ENCODE assay signal across 9 cellular contexts in the genomic region with DNA sequence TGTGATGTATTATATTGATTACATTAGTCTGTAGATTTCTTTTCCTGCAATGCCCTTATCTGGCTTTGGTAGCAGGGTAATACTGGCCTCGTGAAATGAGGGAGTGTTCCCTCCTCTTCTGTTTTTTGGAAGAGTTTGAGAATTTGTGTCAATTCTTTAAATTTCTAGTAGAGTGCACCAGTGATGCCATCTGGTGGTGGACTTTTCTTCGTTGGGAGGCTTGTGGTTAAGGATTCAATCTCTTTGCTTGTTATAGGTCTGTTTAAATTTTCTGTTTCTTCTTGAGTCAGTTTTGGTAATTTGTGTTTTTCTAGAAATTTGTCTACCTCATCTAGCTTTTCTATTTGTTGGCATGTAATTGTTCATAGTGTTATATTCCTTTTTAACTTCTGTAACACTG. TPM values are rescaled to one million over a fixed set of nuclear protein-coding genes. Genes with fewer than 3 reads are reported as not detected.
DNase-seq lines count a peak whose midpoint lies in the region; ATAC-seq, FAIRE-seq and TF ChIP-seq lines count a peak whose summit lies in the region.
"Had no signal": no experiment of that assay in that cellular context is flagged by ENCODE, and none has a peak within 500 bp of the region (broad histone marks: within the 10 kb centered on the region; RNA-seq: fewer than 3 reads in every experiment).

No MANE protein-coding gene starts in this region.

- H3K4me3 Mint-ChIP-seq in CD14-positive monocyte, result no peak overlapping the region
- no peak overlapping the region for H3K4me3 Mint-ChIP-seq in effector memory CD8-positive, alpha-beta T cell
- H3K4me3 Mint-ChIP-seq in stimulated activated naive B cell treated with anti-CD40 and anti-IgM and Interleukin-4, amounts not matched to agents 10 μg/mL and 1 μg/mL and 100 μg/mL, for 72 hours, result no peak overlapping the region

- H3K79me1 ChIP-seq in mesenchymal stem cell (replicated peaks; ENCODE audit: low read length, poor library complexity, severe bottlenecking), result no peaks in the 10 kb centered on the region

- no peak overlapping the region for H3K14ac ChIP-seq in mesenchymal stem cell (ENCODE audit: low read length in 2 of 2)

- H3K27ac Mint-ChIP-seq in CD14-positive monocyte, result no peak overlapping the region
- peak overlapping the region in 1 of 2 donors; percentile 12 for H3K27ac Mint-ChIP-seq in effector memory CD8-positive, alpha-beta T cell
- H3K27ac Mint-ChIP-seq in stimulated activated naive B cell treated with anti-CD40 and anti-IgM and Interleukin-4, amounts not matched to agents 10 μg/mL and 1 μg/mL and 100 μg/mL, for 72 hours, result no peak overlapping the region

- peak; percentile 85 for FAIRE-seq in GM18507 (lab: Jason Lieb, UNC)

- H2AFZ ChIP-seq in mesenchymal stem cell (ENCODE audit: low read depth, low read length), result no peak overlapping the region

- peaks cover 32% of the 10 kb centered on the region for H3K4me1 Mint-ChIP-seq in CD14-positive monocyte
- no peaks in the 10 kb centered on the region for H3K4me1 Mint-ChIP-seq in effector memory CD8-positive, alpha-beta T cell (ENCODE audit: low read depth in 2 of 2)
- peaks cover 2 to 9% of the 10 kb centered on the region in 2 donors for H3K4me1 Mint-ChIP-seq in stimulated activated naive B cell treated with anti-CD40 and anti-IgM and Interleukin-4, amounts not matched to agents 10 μg/mL and 1 μg/mL and 100 μg/mL, for 72 hours

- H3K4me2 ChIP-seq in mesenchymal stem cell (ENCODE audit: low read length, poor library complexity, severe bottlenecking), result no peak overlapping the region

- CTCF ChIA-PET in RWPE1 (lab: Yijun Ruan, JAX), result interaction anchor here (0.6 to 0.9 kb wide), 4 partner anchors 53 to 72 kb away, joined by 3 to 6 read pairs (median 3); partner anchors contain the start of gene ARSA

- H3K27me3 Mint-ChIP-seq in CD14-positive monocyte (ENCODE audit: low read depth in 3 of 3), result peaks cover 0 to 3% (median 2%) of the 10 kb centered on the region in 3 donors
- peaks cover 20 to 46% of the 10 kb centered on the region in 2 donors for H3K27me3 Mint-ChIP-seq in effector memory CD8-positive, alpha-beta T cell
- H3K27me3 Mint-ChIP-seq in stimulated activated naive B cell treated with anti-CD40 and anti-IgM and Interleukin-4, amounts not matched to agents 10 μg/mL and 1 μg/mL and 100 μg/mL, for 72 hours, result peaks cover 0 to 13% of the 10 kb centered on the region in 2 donors

- DNase-seq in CD14-positive monocyte (ENCODE audit: low spot score) (peak; percentile 26), GM18507 (ENCODE audit: extremely low spot score, insufficient read length, low read depth) (no peak), RWPE1 (ENCODE audit: low spot score) (no peak), sciatic nerve (ENCODE audit: low spot score) (peak; percentile 48), mesenchymal stem cell (no peak), SW480 (ENCODE audit: low spot score) (no peak)
- peak; percentile 23 to 36 (median 29) for DNase-seq in effector memory CD8-positive, alpha-beta T cell
- no peak for DNase-seq in stimulated activated naive B cell treated with anti-CD40 and anti-IgM and Interleukin-4, amounts not matched to agents 10 μg/mL and 1 μg/mL and 100 μg/mL, for 72 hours

- no peak overlapping the region for H2BK5ac ChIP-seq in mesenchymal stem cell (ENCODE audit: low read depth, low read length, poor library complexity, severe bottlenecking)

- H3K27ac ChIP-seq in RWPE1 (no peak overlapping the region), mesenchymal stem cell (ENCODE audit: low read length, poor library complexity, severe bottlenecking) (no peak overlapping the region)

- no peak overlapping the region for H3K23ac ChIP-seq in mesenchymal stem cell (ENCODE audit: low read length in 2 of 2)

- H3K4me3 ChIP-seq in mesenchymal stem cell (ENCODE audit: insufficient read depth in 1 of 2, low read depth in 1 of 2, low read length in 2 of 2), result no peak overlapping the region
- H3K4me3 ChIP-seq: lung had no signal

- TF ChIP-seq CTCF in CD14-positive monocyte (IDR thresholded peaks at IDR 0.05), result peak; percentile 67
- TF ChIP-seq CTCF in RWPE1 (conservative IDR thresholded peaks at IDR 0.05; ENCODE audit: low read depth), result peak; percentile 77

- H3K4me1 ChIP-seq in mesenchymal stem cell (ENCODE audit: control insufficient read depth, insufficient read depth, low read depth, low read length), result peaks cover under 1% of the 10 kb centered on the region

- H3K18ac ChIP-seq in mesenchymal stem cell (ENCODE audit: low read depth in 1 of 2, low read length in 2 of 2), result no peak overlapping the region

- POLR2A ChIA-PET in RWPE1 (lab: Yijun Ruan, JAX; ENCODE audit: low non-redundant PET), result no interaction called here

- no peaks in the 10 kb centered on the region for H3K36me3 Mint-ChIP-seq in CD14-positive monocyte
- H3K36me3 Mint-ChIP-seq in effector memory CD8-positive, alpha-beta T cell (ENCODE audit: insufficient read depth), result no peaks in the 10 kb centered on the region
- no peaks in the 10 kb centered on the region for H3K36me3 Mint-ChIP-seq in stimulated activated naive B cell treated with anti-CD40 and anti-IgM and Interleukin-4, amounts not matched to agents 10 μg/mL and 1 μg/mL and 100 μg/mL, for 72 hours

- no peak overlapping the region for H2BK120ac ChIP-seq in mesenchymal stem cell (ENCODE audit: low read depth, low read length)

- H3K4ac ChIP-seq in mesenchymal stem cell (ENCODE audit: low read depth in 1 of 2, low read length in 2 of 2), result no peak overlapping the region

- H4K91ac ChIP-seq in mesenchymal stem cell (ENCODE audit: low read length), result no peak overlapping the region

- WGBS in mesenchymal stem cell, result 10% methylated on average over 2 of the region's 2 CpGs

- intact Hi-C loops in CD14-positive monocyte (cut with micrococcal nuclease), result no loop called here
- intact Hi-C loops in sciatic nerve (cut with DNase I), result no loop called here

- no peak overlapping the region for H4K8ac ChIP-seq in mesenchymal stem cell (ENCODE audit: low read length)

- no peak for ATAC-seq in effector memory CD8-positive, alpha-beta T cell (replicated peaks)
- no peak for ATAC-seq in sciatic nerve
- ATAC-seq in stimulated activated naive B cell treated with anti-CD40 and anti-IgM and Interleukin-4, amounts not matched to agents 10 μg/mL and 1 μg/mL and 100 μg/mL, for 72 hours (replicated peaks), result no peak

- H3K9ac ChIP-seq in mesenchymal stem cell (ENCODE audit: low read length), result no peak overlapping the region

- H3K27me3 ChIP-seq in mesenchymal stem cell (ENCODE audit: control insufficient read depth in 1 of 2, insufficient read depth in 1 of 2, low read length in 2 of 2), result peaks cover 15 to 50% of the 10 kb centered on the region in 2 experiments

- no peaks in the 10 kb centered on the region for H3K36me3 ChIP-seq in mesenchymal stem cell (ENCODE audit: control insufficient read depth in 1 of 2, insufficient read depth in 2 of 2, low read depth in 1 of 2, low read length in 2 of 2)

- peaks cover 0 to 4% (median 0%) of the 10 kb centered on the region in 7 donors for H3K9me3 Mint-ChIP-seq in CD14-positive monocyte
- no peaks in the 10 kb centered on the region for H3K9me3 Mint-ChIP-seq in effector memory CD8-positive, alpha-beta T cell
- H3K9me3 Mint-ChIP-seq in stimulated activated naive B cell treated with anti-CD40 and anti-IgM and Interleukin-4, amounts not matched to agents 10 μg/mL and 1 μg/mL and 100 μg/mL, for 72 hours, result peaks cover 3 to 6% of the 10 kb centered on the region in 2 donors

- H3K9me3 ChIP-seq in mesenchymal stem cell (ENCODE audit: control insufficient read depth, low read length), result peaks cover 3% of the 10 kb centered on the region

- H2BK15ac ChIP-seq in mesenchymal stem cell (ENCODE audit: low read depth, poor library complexity, severe bottlenecking), result no peak overlapping the region

- H2AK5ac ChIP-seq in mesenchymal stem cell (ENCODE audit: low read length, severe bottlenecking), result no peak overlapping the region

- no peak overlapping the region for H2BK12ac ChIP-seq in mesenchymal stem cell (ENCODE audit: low read length in 2 of 2)

RNA-seq across cellular contexts. Expression of gene SHANK3, which starts 18.9 kb away (rescaled TPM):
- not detected for polyA plus RNA-seq in CD14-positive monocyte
- total RNA-seq in sciatic nerve, result 56.6 TPM
- polyA plus RNA-seq in mesenchymal stem cell (2013, experiment 1 of 2), result 2.1 TPM
- polyA plus RNA-seq in mesenchymal stem cell (2013, experiment 2 of 2), result 2.1 TPM

RNA-seq across cellular contexts. Expression of gene ACR, which starts 46.5 kb away (rescaled TPM):
- not detected for polyA plus RNA-seq in CD14-positive monocyte
- total RNA-seq in sciatic nerve, result 1.5 TPM
- 0.03 TPM for polyA plus RNA-seq in mesenchymal stem cell (2013, experiment 1 of 2)
- not detected for polyA plus RNA-seq in mesenchymal stem cell (2013, experiment 2 of 2)

Comparison
In these comparisons a context has a peak if more than half of its experiments do, and no peak if none do; other contexts are left out.
1. DNase-seq: peak in CD14-positive monocyte (single experiment), effector memory CD8-positive, alpha-beta T cell (3 of 3) and sciatic nerve (single experiment); none in GM18507 (single experiment), RWPE1 (single experiment), mesenchymal stem cell (single experiment), stimulated activated naive B cell treated with anti-CD40 and anti-IgM and Interleukin-4, amounts not matched to agents 10 μg/mL and 1 μg/mL and 100 μg/mL, for 72 hours (single experiment) and SW480 (single experiment).